13 cellular contexts compared by ENCODE assay signal in genomic region chr2:172099472-172100079, GRCh38. TPM values are rescaled to one million over a fixed set of nuclear protein-coding genes. Genes with fewer than 3 reads are reported as not detected.
DNase-seq lines count a peak whose midpoint lies in the region; ATAC-seq, FAIRE-seq and TF ChIP-seq lines count a peak whose summit lies in the region.
"Had no signal": no experiment of that assay in that cellular context is flagged by ENCODE, and none has a peak within 500 bp of the region (broad histone marks: within the 10 kb centered on the region; RNA-seq: fewer than 3 reads in every experiment).

No MANE protein-coding gene starts in this region.

- no peak overlapping the region for H2BK15ac ChIP-seq in mesenchymal stem cell (ENCODE audit: low read depth, poor library complexity, severe bottlenecking)

- H3K9ac ChIP-seq in HCT116 (ENCODE audit: low read length) (peak overlapping the region; percentile 53), GM12878 (ENCODE audit: control insufficient read depth, insufficient read depth, low read length) (no peak overlapping the region), mesenchymal stem cell (ENCODE audit: low read length) (peak overlapping the region; percentile 50)

- RAD21 ChIA-PET in HCT116 (lab: Charles Lee; ENCODE audit: low non-redundant PET in 1 of 2, low total read pairs in 2 of 2, uncharacterized antibody in 2 of 2, unreplicated experiment in 2 of 2) (no interaction called here), GM12878 (lab: Charles Lee; ENCODE audit: unreplicated experiment) (interaction anchor here (0.6 to 1.4 kb wide), 4 partner anchors 21 to 1182 kb away, joined by 3 to 4 read pairs (median 3); no protein-coding TSS in a partner anchor)

- H3K4me1 ChIP-seq in A673 (ENCODE audit: insufficient read depth, low read length, poor library complexity, severe bottlenecking) (peaks cover 51% of the 10 kb centered on the region), HCT116 (ENCODE audit: control insufficient read depth in 1 of 2, insufficient read depth in 2 of 2, low read length in 2 of 2) (peaks cover 51 to 83% of the 10 kb centered on the region in 2 experiments), GM12878 (ENCODE audit: control insufficient read depth, insufficient read depth, low read length) (peaks cover 41% of the 10 kb centered on the region), mesenchymal stem cell (ENCODE audit: control insufficient read depth, insufficient read depth, low read depth, low read length) (peaks cover 73% of the 10 kb centered on the region)

- no peak for TF ChIP-seq CTCF in A673 (conservative IDR thresholded peaks at IDR 0.05; ENCODE audit: low read depth, low read length)
- TF ChIP-seq CTCF in HCT116 (IDR thresholded peaks at IDR 0.05 in 2 of 3, conservative IDR thresholded peaks at IDR 0.05 in 1 of 3; ENCODE audit: borderline replicate concordance in 1 of 3, insufficient read depth in 1 of 3, low read depth in 2 of 3, low read length in 2 of 3), result no peak
- no peak for TF ChIP-seq CTCF in GM12878 (IDR thresholded peaks at IDR 0.05 in 2 of 3, conservative IDR thresholded peaks at IDR 0.05 in 1 of 3; ENCODE audit: control insufficient read depth in 2 of 3, extremely low read depth in 1 of 3, insufficient read depth in 1 of 3, low read depth in 3 of 3, low read length in 3 of 3)

- SMC1A ChIA-PET in GM12878 (lab: Charles Lee; ENCODE audit: uncharacterized antibody, unreplicated experiment), result interaction anchor here (1.0 kb wide), 1 partner anchor 288 kb away, joined by 3 read pairs; no protein-coding TSS in a partner anchor

- no peak for FAIRE-seq in GM12878 (lab: Jason Lieb, UNC)

- 40% methylated on average over 6 of the region's 13 CpGs for WGBS in GM12878 (ENCODE audit: insufficient coverage, insufficient replicate concordance, low lambda C conversion rate, missing lambda C conversion rate)
- 1% methylated on average over 9 of the region's 13 CpGs for WGBS in mesenchymal stem cell

- H3K27ac ChIP-seq in A673 (ENCODE audit: low read depth, low read length, poor library complexity, severe bottlenecking), result peak overlapping the region; percentile 96
- H3K27ac ChIP-seq in HCT116 (ENCODE audit: low read depth, low read length), result peak overlapping the region; percentile 44; the same call in 1 of the 2 replicates
- H3K27ac ChIP-seq in GM12878 (ENCODE audit: control insufficient read depth, insufficient read depth), result no peak overlapping the region
- H3K27ac ChIP-seq in mesenchymal stem cell (ENCODE audit: low read length, poor library complexity, severe bottlenecking), result no peak overlapping the region
- H3K27ac ChIP-seq in substantia nigra (ENCODE audit: low read depth, low read length, poor library complexity, severe bottlenecking), result no peak overlapping the region

- H3K9me3 ChIP-seq in A673 (ENCODE audit: low read depth, low read length, poor library complexity, severe bottlenecking) (no peaks in the 10 kb centered on the region), HCT116 (ENCODE audit: control insufficient read depth in 1 of 2, insufficient read depth in 1 of 2, low read depth in 1 of 2, low read length in 2 of 2) (no peaks in the 10 kb centered on the region), GM12878 (replicated peaks; ENCODE audit: control insufficient read depth, insufficient read depth, low read length) (no peaks in the 10 kb centered on the region), mesenchymal stem cell (ENCODE audit: control insufficient read depth, low read length) (no peaks in the 10 kb centered on the region)

- ATAC-seq in HCT116 (no peak), GM12878 (no peak), GM18511 (IDR thresholded peaks at IDR 0.05; ENCODE audit: unreplicated experiment) (no peak), HG02981 (IDR thresholded peaks at IDR 0.05; ENCODE audit: unreplicated experiment) (no peak)
- ATAC-seq: stimulated activated memory B cell treated with anti-CD40 and anti-IgM and Interleukin-4, amounts not matched to agents 10 μg/mL and 1 μg/mL and 100 μg/mL, for 72 hours had no signal

- no peak overlapping the region for H4K8ac ChIP-seq in mesenchymal stem cell (ENCODE audit: low read length)

- DNase-seq in A673 (ENCODE audit: low spot score) (no peak), HCT116 (ENCODE audit: low read depth, low spot score) (no peak), GM12878 (ENCODE audit: low read depth, low spot score) (no peak), mesenchymal stem cell (no peak), HuH-7 (ENCODE audit: low spot score) (no peak), substantia nigra (lab: John Stamatoyannopoulos, UW) (no peak)
- DNase-seq: NCI-H446 treated with DMSO at 0.1 percent for 48 hours; stimulated activated CD4-positive, alpha-beta T cell treated with anti-CD3 and anti-CD28 coated beads, Interleukin-12 subunit alpha, Interleukin-12 subunit beta, amount 100 ng/mL, for 4 hours had no signal

- intact Hi-C loops in A673 (cut with micrococcal nuclease; ENCODE audit: unreplicated experiment), result loop anchor here (5.0 to 10.0 kb wide), 4 partner anchors 142 to 1125 kb away; partner anchors contain the start of gene HAT1
- intact Hi-C loops in HCT116 (cut with micrococcal nuclease), result loop anchor here (5.0 to 10.0 kb wide), 2 partner anchors 175 to 363 kb away; partner anchors contain the start of gene HAT1
- intact Hi-C loops in GM12878 (cut with micrococcal nuclease; ENCODE audit: unreplicated experiment), result loop anchor here (5.0 to 10.0 kb wide), 2 partner anchors 102 to 145 kb away; partner anchors contain the start of gene METAP1D

- H3K79me2 ChIP-seq in HCT116 (ENCODE audit: insufficient read depth, low read length), result no peaks in the 10 kb centered on the region
- no peaks in the 10 kb centered on the region for H3K79me2 ChIP-seq in GM12878 (ENCODE audit: control insufficient read depth, insufficient read depth, low read length)

- H2BK12ac ChIP-seq in mesenchymal stem cell (ENCODE audit: low read length in 2 of 2), result no peak overlapping the region

- no peak for TF ChIP-seq EP300 in GM12878 (IDR thresholded peaks at IDR 0.05; ENCODE audit: borderline replicate concordance in 1 of 2, control insufficient read depth in 1 of 2, low read depth in 2 of 2, low read length in 2 of 2)

- H4K20me1 ChIP-seq in HCT116 (ENCODE audit: insufficient read depth) (no peaks in the 10 kb centered on the region), GM12878 (ENCODE audit: control insufficient read depth, insufficient read depth) (no peaks in the 10 kb centered on the region)

- peak overlapping the region; percentile 70 for H2AFZ ChIP-seq in HCT116 (ENCODE audit: low read depth, low read length, poor library complexity, severe bottlenecking)
- H2AFZ ChIP-seq in GM12878 (ENCODE audit: control insufficient read depth, low read depth, low read length), result no peak overlapping the region
- no peak overlapping the region for H2AFZ ChIP-seq in mesenchymal stem cell (ENCODE audit: low read depth, low read length)

- peak overlapping the region; percentile 73 for H3K4me2 ChIP-seq in HCT116 (ENCODE audit: low read length)
- H3K4me2 ChIP-seq in GM12878 (ENCODE audit: control insufficient read depth, insufficient read depth), result peak overlapping the region; percentile 73
- peak overlapping the region; percentile 96 for H3K4me2 ChIP-seq in mesenchymal stem cell (ENCODE audit: low read length, poor library complexity, severe bottlenecking)

- no peak overlapping the region for H3K23ac ChIP-seq in mesenchymal stem cell (ENCODE audit: low read length in 2 of 2)

- in situ Hi-C loops in GM12878 (cut with MboI), result loop anchor here (10.0 to 25.0 kb wide), 3 partner anchors 287 to 1125 kb away; no protein-coding TSS in a partner anchor

- CTCF ChIA-PET in A673 (lab: Charles Lee), result no interaction called here
- CTCF ChIA-PET in HCT116 (lab: Charles Lee), result interaction anchor here (0.8 to 2.0 kb wide), 3 partner anchors 14 to 396 kb away, joined by 3 to 6 read pairs (median 5); no protein-coding TSS in a partner anchor
- CTCF ChIA-PET in GM12878 (lab: Yijun Ruan, JAX), result interaction anchor here (0.6 to 1.1 kb wide), 5 partner anchors 16 to 396 kb away, joined by 3 to 6 read pairs (median 3); no protein-coding TSS in a partner anchor

- TF ChIP-seq POLR2A in HCT116 (IDR thresholded peaks at IDR 0.05; ENCODE audit: borderline replicate concordance, extremely low read depth, insufficient read depth, insufficient read length) (no peak), GM12878 (IDR thresholded peaks at IDR 0.05; ENCODE audit: low read depth, low read length) (no peak)

- no peak overlapping the region for H3K18ac ChIP-seq in mesenchymal stem cell (ENCODE audit: low read depth in 1 of 2, low read length in 2 of 2)

- no peak overlapping the region for H3K14ac ChIP-seq in mesenchymal stem cell (ENCODE audit: low read length in 2 of 2)

- H3K9me2 ChIP-seq in HCT116 (ENCODE audit: insufficient read depth), result no peaks in the 10 kb centered on the region

- no peak for TF ChIP-seq RAD21 in HCT116 (IDR thresholded peaks at IDR 0.05; ENCODE audit: low read depth)
- no peak for TF ChIP-seq RAD21 in GM12878 (IDR thresholded peaks at IDR 0.05; ENCODE audit: insufficient read depth, low read depth, low read length)

- no peak overlapping the region for H3K4ac ChIP-seq in mesenchymal stem cell (ENCODE audit: low read depth in 1 of 2, low read length in 2 of 2)

- no peak overlapping the region for H4K91ac ChIP-seq in mesenchymal stem cell (ENCODE audit: low read length)

- no peak overlapping the region for H2BK120ac ChIP-seq in mesenchymal stem cell (ENCODE audit: low read depth, low read length)

- BruUV-seq in A673 (replicated peaks; lab: Mats Ljungman, UMichigan), result no TSS peak
- BruUV-seq in HCT116 (replicated peaks; lab: Mats Ljungman, UMichigan), result no TSS peak
- BruUV-seq in GM12878 (replicated peaks; lab: Mats Ljungman, UMichigan), result no TSS peak

- no peaks in the 10 kb centered on the region for H3K79me1 ChIP-seq in mesenchymal stem cell (replicated peaks; ENCODE audit: low read length, poor library complexity, severe bottlenecking)

- POLR2A ChIA-PET in A673 (lab: Charles Lee; ENCODE audit: low non-redundant PET), result no interaction called here
- POLR2A ChIA-PET in HCT116 (lab: Charles Lee), result interaction anchor here (1.9 kb wide), 1 partner anchor 15 kb away, joined by 8 read pairs; the partner anchor contains the start of gene DLX1
- POLR2A ChIA-PET in GM12878 (lab: Charles Lee), result interaction anchor here (0.9 kb wide), 1 partner anchor 387 kb away, joined by 3 read pairs; no protein-coding TSS in a partner anchor

- H3K36me3 ChIP-seq in A673 (ENCODE audit: insufficient read depth, low read length, poor library complexity, severe bottlenecking), result no peaks in the 10 kb centered on the region
- no peaks in the 10 kb centered on the region for H3K36me3 ChIP-seq in HCT116 (ENCODE audit: control insufficient read depth in 1 of 2, insufficient read depth in 2 of 2, low read length in 2 of 2)
- H3K36me3 ChIP-seq in GM12878 (ENCODE audit: control insufficient read depth in 2 of 2, insufficient read depth in 2 of 2, low read length in 1 of 2), result no peaks in the 10 kb centered on the region
- no peaks in the 10 kb centered on the region for H3K36me3 ChIP-seq in mesenchymal stem cell (ENCODE audit: control insufficient read depth in 1 of 2, insufficient read depth in 2 of 2, low read depth in 1 of 2, low read length in 2 of 2)

- no peak overlapping the region for H2BK5ac ChIP-seq in mesenchymal stem cell (ENCODE audit: low read depth, low read length, poor library complexity, severe bottlenecking)

- no peak overlapping the region for H2AK5ac ChIP-seq in mesenchymal stem cell (ENCODE audit: low read length, severe bottlenecking)

- H3K27me3 ChIP-seq in A673 (replicated peaks; ENCODE audit: insufficient read depth, low read depth, low read length, poor library complexity) (no peaks in the 10 kb centered on the region), HCT116 (ENCODE audit: insufficient read depth, low read length) (no peaks in the 10 kb centered on the region), GM12878 (replicated peaks in 1 of 2; ENCODE audit: control insufficient read depth in 2 of 2, insufficient read depth in 2 of 2, low read length in 1 of 2) (peaks cover 32 to 48% of the 10 kb centered on the region in 2 experiments), mesenchymal stem cell (ENCODE audit: control insufficient read depth in 1 of 2, insufficient read depth in 1 of 2, low read length in 2 of 2) (peaks cover 50 to 80% of the 10 kb centered on the region in 2 experiments)

- H3K4me3 ChIP-seq in A673 (ENCODE audit: low read depth, low read length, poor library complexity, severe bottlenecking) (peak overlapping the region; percentile 81), HCT116 (replicated peaks in 1 of 2; ENCODE audit: low read depth in 1 of 2, low read length in 2 of 2) (peak overlapping the region; percentile 30 to 53), GM12878 (no peak overlapping the region), mesenchymal stem cell (ENCODE audit: insufficient read depth in 1 of 2, low read depth in 1 of 2, low read length in 2 of 2) (peak overlapping the region in 1 of 2 experiments; percentile 71)

RNA-seq across cellular contexts. Expression of gene DLX2, which starts 3.1 kb away (rescaled TPM):
- total RNA-seq in A673 (2021), result 18.3 and 20.4 TPM in 2 replicates
- 3.7 TPM for total RNA-seq in HCT116 (2021; ENCODE audit: unreplicated experiment)
- 0.61 and 0.94 TPM in 2 replicates for polyA plus RNA-seq in HCT116 (2012)
- total RNA-seq in GM12878 (2013; cell fraction: nucleolus; rRNA removed), result not detected in 2 replicates
- not detected in 2 replicates for total RNA-seq in GM12878 (2014; rRNA removed)
- not detected in 2 replicates for total RNA-seq in GM12878 (2014; rRNA removed; fragmentation: Illumina TruSeq; extraction: Trizol)
- total RNA-seq in GM12878 (2021), result not detected in 2 replicates
- polyA plus RNA-seq in GM12878 (2011; ENCODE audit: low read depth), result not detected
- not detected in 2 replicates for polyA plus RNA-seq in GM12878 (2011; rRNA removed)
- not detected in 2 replicates for polyA plus RNA-seq in GM12878 (2011; cell fraction: cytosol; rRNA removed)
- polyA plus RNA-seq in GM12878 (2011; cell fraction: nucleus; rRNA removed), result not detected in 2 replicates
- 0.08 and 0.10 TPM in 2 replicates for polyA plus RNA-seq in GM12878 (2012)
- 0.03 TPM in 1 of 2 replicates, not detected in the other for polyA plus RNA-seq in GM12878 (2014; fragmentation: Illumina TruSeq; extraction: Trizol)
- not detected for polyA plus RNA-seq in GM12878 (2014; fragmentation: Nextera tagmentation; extraction: Ambion mirVana)
- not detected in 2 replicates for polyA plus RNA-seq in GM12878 (2014; rRNA removed)
- polyA plus RNA-seq in GM12878 (2016; fragmentation: Nextera tagmentation; extraction: Ambion mirVana), result not detected
- polyA minus RNA-seq in GM12878 (2011; rRNA and poly(A)+ RNA removed), result not detected in 2 replicates
- not detected in 2 replicates for polyA minus RNA-seq in GM12878 (2011; cell fraction: cytosol; rRNA and poly(A)+ RNA removed)
- polyA minus RNA-seq in GM12878 (2011; cell fraction: nucleus; rRNA and poly(A)+ RNA removed), result not detected in 2 replicates
- polyA plus RNA-seq in mesenchymal stem cell (2013, experiment 1 of 2), result 0.01 TPM
- polyA plus RNA-seq in mesenchymal stem cell (2013, experiment 2 of 2), result 0.01 TPM
- total RNA-seq: activated CD4-positive, alpha-beta memory T cell treated with anti-CD3 and anti-CD28 coated beads for 36 hours had no signal
- polyA plus RNA-seq: CD8-positive, alpha-beta memory T cell had no signal

RNA-seq across cellular contexts. Expression of gene DLX1, which starts 14.3 kb away (rescaled TPM):
- 28.9 and 33.2 TPM in 2 replicates for total RNA-seq in A673 (2021)
- total RNA-seq in HCT116 (2021; ENCODE audit: unreplicated experiment), result 2.0 TPM
- polyA plus RNA-seq in HCT116 (2012), result 0.26 and 0.70 TPM in 2 replicates
- not detected in 2 replicates for total RNA-seq in GM12878 (2013; cell fraction: nucleolus; rRNA removed)
- not detected in 2 replicates for total RNA-seq in GM12878 (2014; rRNA removed)
- total RNA-seq in GM12878 (2014; rRNA removed; fragmentation: Illumina TruSeq; extraction: Trizol), result not detected in 2 replicates
- not detected in 2 replicates for total RNA-seq in GM12878 (2021)
- not detected for polyA plus RNA-seq in GM12878 (2011; ENCODE audit: low read depth)
- polyA plus RNA-seq in GM12878 (2011; rRNA removed), result not detected in 2 replicates
- not detected in 2 replicates for polyA plus RNA-seq in GM12878 (2011; cell fraction: cytosol; rRNA removed)
- polyA plus RNA-seq in GM12878 (2011; cell fraction: nucleus; rRNA removed), result 0.18 TPM in 1 of 2 replicates, not detected in the other
- 0.08 and 0.24 TPM in 2 replicates for polyA plus RNA-seq in GM12878 (2012)
- 0.06 TPM in 1 of 2 replicates, not detected in the other for polyA plus RNA-seq in GM12878 (2014; fragmentation: Illumina TruSeq; extraction: Trizol)
- polyA plus RNA-seq in GM12878 (2014; fragmentation: Nextera tagmentation; extraction: Ambion mirVana), result not detected
- not detected in 2 replicates for polyA plus RNA-seq in GM12878 (2014; rRNA removed)
- polyA plus RNA-seq in GM12878 (2016; fragmentation: Nextera tagmentation; extraction: Ambion mirVana), result not detected
- not detected in 2 replicates for polyA minus RNA-seq in GM12878 (2011; rRNA and poly(A)+ RNA removed)
- not detected in 2 replicates for polyA minus RNA-seq in GM12878 (2011; cell fraction: cytosol; rRNA and poly(A)+ RNA removed)
- polyA minus RNA-seq in GM12878 (2011; cell fraction: nucleus; rRNA and poly(A)+ RNA removed), result not detected in 2 replicates
- polyA plus RNA-seq in mesenchymal stem cell (2013, experiment 1 of 2), result 0.04 TPM
- 0.08 TPM for polyA plus RNA-seq in mesenchymal stem cell (2013, experiment 2 of 2)
- total RNA-seq: activated CD4-positive, alpha-beta memory T cell treated with anti-CD3 and anti-CD28 coated beads for 36 hours; CD8-positive, alpha-beta memory T cell had no signal
- polyA plus RNA-seq: CD8-positive, alpha-beta memory T cell had no signal

Comparison
In these comparisons a context has a peak if more than half of its experiments do, and no peak if none do; other contexts are left out.
1. H3K27ac ChIP-seq: peak in A673 (single experiment) and HCT116 (single experiment); none in GM12878 (single experiment), mesenchymal stem cell (single experiment) and substantia nigra (single experiment).
2. Peak in every context shown above with its lines, with median percentiles within 50 percentile points of each other: H3K4me2 ChIP-seq.